Comparison of ENCODE assay signal across 8 cellular contexts in the genomic region with DNA sequence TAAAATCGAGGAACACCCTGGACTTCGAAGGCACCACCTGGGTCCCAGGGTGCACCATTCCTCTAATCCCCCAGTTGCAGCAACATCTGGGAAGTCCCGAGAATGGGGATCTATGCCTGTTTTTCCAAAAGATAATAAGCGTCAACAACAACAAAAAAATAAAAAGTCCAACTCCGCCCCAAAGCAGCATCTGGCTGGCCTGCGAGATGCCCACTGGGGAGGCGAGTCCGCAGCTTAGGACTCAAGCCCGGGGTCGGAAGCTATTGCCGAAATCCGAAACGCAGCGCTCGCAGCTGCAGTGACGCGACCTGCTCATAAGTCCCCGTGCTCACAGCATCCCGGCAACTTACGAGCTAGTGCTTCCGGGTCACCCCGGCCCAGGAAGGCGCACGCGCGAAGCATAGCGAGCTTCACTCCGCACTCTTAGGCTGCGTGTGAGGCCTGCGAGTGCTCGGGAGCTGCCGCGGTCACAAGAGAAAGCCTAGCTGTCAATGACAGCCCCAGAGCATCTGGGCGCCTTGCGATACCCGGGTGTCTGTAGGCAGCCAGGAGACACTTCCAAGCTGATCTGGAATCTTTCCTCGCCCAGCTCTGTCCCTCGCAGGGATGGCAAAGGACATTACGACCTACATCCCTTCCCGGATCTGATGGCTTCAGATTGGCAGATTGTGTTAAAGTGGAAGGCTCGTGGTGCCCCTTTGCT. TPM values are rescaled to one million over a fixed set of nuclear protein-coding genes. Genes with fewer than 3 reads are reported as not detected.
DNase-seq lines count a peak whose midpoint lies in the region; TF ChIP-seq lines count a peak whose summit lies in the region.

No MANE protein-coding gene starts in this region.

- peaks cover 2% of the 10 kb centered on the region; the same call in 1 of the 2 replicates for H3K27me3 Mint-ChIP-seq in HFFc6 (ENCODE audit: insufficient read depth)

- peak overlapping the region; percentile 88 for H3K4me3 Mint-ChIP-seq in HFFc6

- DNase-seq in GM04504 (ENCODE audit: low read depth): peak; percentile 85
- DNase-seq in HFFc6: peak; percentile 92
- DNase-seq in NAMALWA (ENCODE audit: low spot score): peak; percentile 98
- peak; percentile 97 for DNase-seq in SK-N-DZ (ENCODE audit: low spot score)
- DNase-seq in activated naive CD4-positive, alpha-beta T cell treated with anti-CD3 and anti-CD28 coated beads, Interleukin-2, amount 50 U/mL, for 16 hours: peak; percentile 96
- peak; percentile 94 for DNase-seq in germinal center (ENCODE audit: low spot score)
- DNase-seq in non-pigmented ciliary epithelial cell (ENCODE audit: low read depth): peak; percentile 90
- peak; percentile 99 for DNase-seq in superior temporal gyrus (ENCODE audit: extremely low spot score)

- peak overlapping the region; percentile 89 for H3K27ac Mint-ChIP-seq in HFFc6

- peaks cover 17% of the 10 kb centered on the region for H3K36me3 Mint-ChIP-seq in HFFc6 (ENCODE audit: low read depth)

- no peaks in the 10 kb centered on the region for H3K9me3 Mint-ChIP-seq in HFFc6

- no peak for TF ChIP-seq CTCF in HFFc6 (IDR thresholded peaks at IDR 0.05)

- H3K4me1 Mint-ChIP-seq in HFFc6 (ENCODE audit: low read depth): peaks cover 12% of the 10 kb centered on the region

RNA-seq across cellular contexts. Expression of a gene that starts 9.9 kb away (rescaled TPM):
- total RNA-seq in HFFc6 (2021; fragmentation: NEBNext Ultra II Directional; extraction: Animal tissue kit (Norgen Biotek cat#: 25700)): 10 to 100 TPM; 19.8 to 23.4 (median 20.8) TPM
- polyA plus RNA-seq in SK-N-DZ (2014; cell fraction: cytosol; rRNA removed): 14.8 and 21.2 TPM in 2 replicates
- 28.8 and 38.9 TPM in 2 replicates for polyA plus RNA-seq in SK-N-DZ (2014; cell fraction: nucleus; rRNA removed)

RNA-seq across cellular contexts. Expression of a gene that starts 16.6 kb away (rescaled TPM):
- 10 to 100 TPM; 30.0 to 34.5 (median 31.1) TPM for total RNA-seq in HFFc6 (2021; fragmentation: NEBNext Ultra II Directional; extraction: Animal tissue kit (Norgen Biotek cat#: 25700))
- polyA plus RNA-seq in SK-N-DZ (2014; cell fraction: cytosol; rRNA removed): 14.8 and 15.7 TPM in 2 replicates
- polyA plus RNA-seq in SK-N-DZ (2014; cell fraction: nucleus; rRNA removed): 8.6 and 10.6 TPM in 2 replicates

RNA-seq across cellular contexts. Expression of a gene that starts 21.9 kb away (rescaled TPM):
- 10 to 100 TPM; 28.1 to 43.1 (median 37.1) TPM for total RNA-seq in HFFc6 (2021; fragmentation: NEBNext Ultra II Directional; extraction: Animal tissue kit (Norgen Biotek cat#: 25700))
- polyA plus RNA-seq in SK-N-DZ (2014; cell fraction: cytosol; rRNA removed): 28.3 and 29.2 TPM in 2 replicates
- 33.3 and 36.1 TPM in 2 replicates for polyA plus RNA-seq in SK-N-DZ (2014; cell fraction: nucleus; rRNA removed)

Comparison
In these comparisons a context has a peak if more than half of its experiments do, and no peak if none do; other contexts are left out.
1. Peak in every context shown above with its lines: DNase-seq.